Comparison of ENCODE assay signal across 12 cellular contexts in genomic region chr3:66297260-66297863, GRCh38.
DNase-seq lines count a peak whose midpoint lies in the region; ATAC-seq, FAIRE-seq and TF ChIP-seq lines count a peak whose summit lies in the region.
"Had no signal": no experiment of that assay in that cellular context is flagged by ENCODE, and none has a peak within 500 bp of the region (broad histone marks: within the 10 kb centered on the region; RNA-seq: fewer than 3 reads in every experiment).

No MANE protein-coding gene starts in this region.

- H3K4me1 ChIP-seq in ACC112 (ENCODE audit: control insufficient read depth, insufficient read depth, low read length, unreplicated experiment) (peaks cover 12% of the 10 kb centered on the region), KMS-11 (ENCODE audit: low read depth, poor library complexity, severe bottlenecking) (peaks cover 53% of the 10 kb centered on the region), GM12878 (ENCODE audit: control insufficient read depth, insufficient read depth, low read length) (0 out of 2 replicates have a peak, but pooled peaks cover 4% of the 10 kb centered on the region), HepG2 (ENCODE audit: insufficient read depth, low read length) (peaks cover 25% of the 10 kb centered on the region)

- CTCF ChIA-PET in GM12878 (lab: Yijun Ruan, JAX) (interaction anchor here (0.9 to 1.8 kb wide), 6 partner anchors 10 to 525 kb away, joined by 3 to 6 read pairs (median 4); no protein-coding TSS in a partner anchor), HepG2 (lab: Yijun Ruan, JAX; ENCODE audit: low intra/inter-chr PET ratio, low total read pairs) (no interaction called here)

- TF ChIP-seq EP300 in GM12878 (IDR thresholded peaks at IDR 0.05; ENCODE audit: borderline replicate concordance in 1 of 2, control insufficient read depth in 1 of 2, low read depth in 2 of 2, low read length in 2 of 2) (no peak), HepG2 (IDR thresholded peaks at IDR 0.05; ENCODE audit: low read depth in 2 of 2, low read length in 2 of 2) (no peak), HepG2 (CRISPR knock-in tag; IDR thresholded peaks at IDR 0.05; ENCODE audit: borderline replicate concordance) (no peak)

- H3K4me3 ChIP-seq in ACC112 (ENCODE audit: low read depth, low read length): no peak overlapping the region; the same call in 1 of the 2 replicates
- H3K4me3 ChIP-seq in KMS-11 (IDR thresholded peaks at IDR 0.05; ENCODE audit: insufficient read depth, low read depth, low read length): no peak overlapping the region
- H3K4me3 ChIP-seq in GM12878: no peak overlapping the region
- H3K4me3 ChIP-seq in HepG2 (replicated peaks in 1 of 3; ENCODE audit: insufficient read depth in 1 of 3, low read depth in 2 of 3, low read length in 3 of 3): no peak overlapping the region
- H3K4me3 ChIP-seq: upper lobe of left lung had no signal

- TF ChIP-seq POLR2A in GM12878 (IDR thresholded peaks at IDR 0.05; ENCODE audit: low read depth, low read length) (no peak), HepG2 (IDR thresholded peaks at IDR 0.05; ENCODE audit: insufficient read depth in 1 of 2, low read depth in 2 of 2, low read length in 2 of 2) (no peak)

- H3K4me2 ChIP-seq in KMS-11: peak overlapping the region; percentile 39; the same call in 1 of the 2 replicates
- no peak overlapping the region for H3K4me2 ChIP-seq in GM12878 (ENCODE audit: control insufficient read depth, insufficient read depth)
- no peak overlapping the region for H3K4me2 ChIP-seq in HepG2 (ENCODE audit: low read depth, low read length)

- H4K20me1 ChIP-seq in KMS-11 (ENCODE audit: insufficient read depth): no peaks in the 10 kb centered on the region
- H4K20me1 ChIP-seq in GM12878 (ENCODE audit: control insufficient read depth, insufficient read depth): no peaks in the 10 kb centered on the region
- no peaks in the 10 kb centered on the region for H4K20me1 ChIP-seq in HepG2 (ENCODE audit: insufficient read depth, low read length)

- ATAC-seq in GM12878: no peak
- no peak for ATAC-seq in HepG2
- no peak for ATAC-seq in GM18858 (IDR thresholded peaks at IDR 0.05; ENCODE audit: unreplicated experiment)
- no peak for ATAC-seq in GM21528 (IDR thresholded peaks at IDR 0.05; ENCODE audit: low FRiP score, unreplicated experiment)

- POLR2A ChIA-PET in GM12878 (lab: Charles Lee): interaction anchor here (0.7 kb wide), 2 partner anchors 158 to 361 kb away, joined by 3 read pairs; no protein-coding TSS in a partner anchor
- POLR2A ChIA-PET in HepG2 (lab: Yijun Ruan, JAX): no interaction called here

- H3K9me3 ChIP-seq in GM12878 (replicated peaks; ENCODE audit: control insufficient read depth, insufficient read depth, low read length) (no peaks in the 10 kb centered on the region), HepG2 (ENCODE audit: low read length) (no peaks in the 10 kb centered on the region)
- H3K9me3 ChIP-seq: upper lobe of left lung had no signal

- H2AFZ ChIP-seq in ACC112 (ENCODE audit: low read length, unreplicated experiment): no peak overlapping the region
- H2AFZ ChIP-seq in KMS-11 (ENCODE audit: low read depth): no peak overlapping the region
- no peak overlapping the region for H2AFZ ChIP-seq in GM12878 (ENCODE audit: control insufficient read depth, low read depth, low read length)
- H2AFZ ChIP-seq in HepG2 (ENCODE audit: low read length): no peak overlapping the region

- in situ Hi-C loops in GM12878 (cut with MboI) (no loop called here), HepG2 (cut with HindIII; ENCODE audit: extremely low pct_ligation_motif_present, low pct_unique_long_range_greater_than_20kb) (no loop called here)

- H3K36me3 ChIP-seq in ACC112 (ENCODE audit: insufficient read depth, low read length): no peaks in the 10 kb centered on the region
- H3K36me3 ChIP-seq in KMS-11 (ENCODE audit: insufficient read depth): no peaks in the 10 kb centered on the region
- H3K36me3 ChIP-seq in GM12878 (ENCODE audit: control insufficient read depth in 2 of 2, insufficient read depth in 2 of 2, low read length in 1 of 2): no peaks in the 10 kb centered on the region
- H3K36me3 ChIP-seq in HepG2 (replicated peaks in 1 of 2; ENCODE audit: control insufficient read depth in 1 of 2, insufficient read depth in 2 of 2, low read length in 2 of 2): no peaks in the 10 kb centered on the region
- H3K36me3 ChIP-seq: upper lobe of left lung had no signal

- no peak for TF ChIP-seq CTCF in KMS-11 (conservative IDR thresholded peaks at IDR 0.05; ENCODE audit: low read depth, low read length)
- no peak for TF ChIP-seq CTCF in GM12878 (IDR thresholded peaks at IDR 0.05 in 2 of 3, conservative IDR thresholded peaks at IDR 0.05 in 1 of 3; ENCODE audit: control insufficient read depth in 2 of 3, extremely low read depth in 1 of 3, insufficient read depth in 1 of 3, low read depth in 3 of 3, low read length in 3 of 3)
- TF ChIP-seq CTCF in HepG2 (CRISPR knock-in tag; IDR thresholded peaks at IDR 0.05): no peak

- no peak for TF ChIP-seq RAD21 in GM12878 (IDR thresholded peaks at IDR 0.05; ENCODE audit: insufficient read depth, low read depth, low read length)
- TF ChIP-seq RAD21 in HepG2 (CRISPR knock-in tag; IDR thresholded peaks at IDR 0.05): no peak

- intact Hi-C loops in GM12878 (cut with micrococcal nuclease; ENCODE audit: unreplicated experiment): no loop called here
- intact Hi-C loops in HepG2 (cut with micrococcal nuclease; ENCODE audit: unreplicated experiment): no loop called here
- intact Hi-C loops in head of caudate nucleus (cut with DNase I): no loop called here

- FAIRE-seq in GM12878 (lab: Jason Lieb, UNC): no peak
- FAIRE-seq in HepG2 (lab: Jason Lieb, UNC): no peak
- FAIRE-seq: keratinocyte had no signal

- H3K27ac ChIP-seq in ACC112 (ENCODE audit: low read depth, low read length) (0 out of 2 replicates have a peak overlapping the region, but pooled peaks have one; percentile 11), KMS-11 (peak overlapping the region; percentile 58; the same call in 1 of the 2 replicates), GM12878 (ENCODE audit: control insufficient read depth, insufficient read depth) (no peak overlapping the region), HepG2 (ENCODE audit: extremely low read length, insufficient read depth, low read length) (no peak overlapping the region)
- H3K27ac ChIP-seq: C4-2B had no signal

- BruUV-seq in GM12878 (replicated peaks; lab: Mats Ljungman, UMichigan): no TSS peak
- BruUV-seq in HepG2 (replicated peaks; lab: Mats Ljungman, UMichigan): no TSS peak

- H3K9ac ChIP-seq in KMS-11 (no peak overlapping the region), GM12878 (ENCODE audit: control insufficient read depth, insufficient read depth, low read length) (no peak overlapping the region), HepG2 (ENCODE audit: insufficient read depth, low read depth, low read length) (no peak overlapping the region)

- RAD21 ChIA-PET in GM12878 (lab: Charles Lee; ENCODE audit: unreplicated experiment): interaction anchor here (0.6 to 1.2 kb wide), 2 partner anchors 110 to 519 kb away, joined by 3 to 4 read pairs; no protein-coding TSS in a partner anchor

- 94% methylated on average over 1 of the region's 2 CpGs for WGBS in GM12878 (ENCODE audit: insufficient coverage, insufficient replicate concordance, low lambda C conversion rate, missing lambda C conversion rate)
- WGBS in HepG2 (ENCODE audit: low lambda C conversion rate): 93% methylated on average over 2 of the region's 2 CpGs

- SMC1A ChIA-PET in GM12878 (lab: Charles Lee; ENCODE audit: uncharacterized antibody, unreplicated experiment): interaction anchor here (0.6 to 1.8 kb wide), 6 partner anchors 11 to 525 kb away, joined by 3 to 4 read pairs (median 4); no protein-coding TSS in a partner anchor

- DNase-seq in GM12878 (ENCODE audit: low read depth, low spot score) (no peak), HepG2 (ENCODE audit: low spot score) (no peak), head of caudate nucleus (no peak), activated gamma-delta T cell (lab: John Stamatoyannopoulos, UW) (no peak)
- DNase-seq: NCI-H2171, upper lobe of left lung had no signal

- H3K79me2 ChIP-seq in ACC112 (ENCODE audit: control insufficient read depth, insufficient read depth, low read length, unreplicated experiment): no peaks in the 10 kb centered on the region
- no peaks in the 10 kb centered on the region for H3K79me2 ChIP-seq in KMS-11 (ENCODE audit: insufficient read depth, low read depth)
- H3K79me2 ChIP-seq in GM12878 (ENCODE audit: control insufficient read depth, insufficient read depth, low read length): no peaks in the 10 kb centered on the region
- no peaks in the 10 kb centered on the region for H3K79me2 ChIP-seq in HepG2 (ENCODE audit: insufficient read depth, low read length)

- H3K27me3 ChIP-seq in ACC112 (ENCODE audit: insufficient read depth, low read length) (no peaks in the 10 kb centered on the region), KMS-11 (ENCODE audit: insufficient read depth, low read depth) (no peaks in the 10 kb centered on the region), GM12878 (replicated peaks in 1 of 2; ENCODE audit: control insufficient read depth in 2 of 2, insufficient read depth in 2 of 2, low read length in 1 of 2) (no peaks in the 10 kb centered on the region), HepG2 (ENCODE audit: control insufficient read depth in 1 of 2, insufficient read depth in 2 of 2, low read length in 2 of 2) (no peaks in the 10 kb centered on the region; a peak in 1 of 5 replicates)
- H3K27me3 ChIP-seq: upper lobe of left lung had no signal

TF ChIP-seq in GM12878, 131 proteins besides CTCF, POLR2A, EP300 and RAD21 (continues in another document):
- TF ChIP-seq PAX5 (IDR thresholded peaks at IDR 0.05; ENCODE audit: borderline replicate concordance, low read depth, low read length) (no peak), CREB1 (IDR thresholded peaks at IDR 0.05; ENCODE audit: low read depth) (no peak), ZNF274 (IDR thresholded peaks at IDR 0.05; ENCODE audit: insufficient read depth, insufficient read length) (no peak)

TF ChIP-seq in HepG2, 621 proteins besides CTCF, POLR2A, EP300 and RAD21 (continues in another document):
- no peak for TF ChIP-seq ZNF547 (CRISPR knock-in tag; IDR thresholded peaks at IDR 0.05)

Comparison
In these comparisons a context has a peak if more than half of its experiments do, and no peak if none do; other contexts are left out.
1. H3K27ac ChIP-seq: peak in ACC112 (single experiment) and KMS-11 (single experiment); none in GM12878 (single experiment) and HepG2 (single experiment).